29 cellular contexts compared by ENCODE assay signal in the genomic region with DNA sequence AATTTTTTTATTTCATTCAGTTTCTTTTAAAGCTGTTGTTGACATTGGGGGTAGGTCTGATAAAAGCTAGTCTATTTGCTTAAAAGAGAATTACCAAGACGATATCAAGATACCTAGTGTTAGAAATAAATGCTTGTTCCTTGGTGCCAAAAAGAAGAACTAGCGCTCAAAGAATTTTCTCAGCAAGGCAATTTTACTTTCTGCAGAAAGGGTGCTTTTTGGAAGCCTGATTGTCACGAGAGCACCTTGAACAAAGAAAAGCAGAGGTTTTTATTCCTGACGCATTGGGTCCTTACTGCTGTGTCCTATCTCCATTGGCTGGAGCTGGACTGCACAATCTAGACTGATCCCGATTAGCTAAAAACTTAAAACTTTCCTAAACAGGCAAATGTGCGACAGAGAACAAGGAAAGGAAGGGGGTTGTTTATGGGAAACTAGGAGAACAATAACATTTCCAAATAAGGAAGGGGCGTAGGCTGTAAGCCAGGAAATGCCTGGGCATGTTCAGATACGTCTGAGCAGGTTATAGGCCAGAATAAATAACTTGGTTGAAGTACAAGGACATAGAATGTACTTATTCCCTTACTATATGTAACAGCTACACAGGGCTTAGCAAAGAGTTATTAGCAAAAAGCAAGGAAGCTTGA. TPM values are rescaled to one million over a fixed set of nuclear protein-coding genes. Genes with fewer than 3 reads are reported as not detected.
"Had no signal": no experiment of that assay in that cellular context is flagged by ENCODE, and none has a peak within 500 bp of the region (broad histone marks: within the 10 kb centered on the region; RNA-seq: fewer than 3 reads in every experiment).

No MANE protein-coding gene starts in this region.

- H3K9me3 ChIP-seq: pancreas, thyroid gland had no signal

- H3K36me3 ChIP-seq: cardiac muscle cell, left lung, pancreas, thyroid gland, upper lobe of right lung had no signal

- H3K27me3 Mint-ChIP-seq: activated B cell treated with CpG ODN at 0.5 μM for 24 hours; activated CD4-positive, alpha-beta T cell treated with anti-CD3 and anti-CD28 coated beads for 36 hours; activated naive CD8-positive, alpha-beta T cell treated with anti-CD3 and anti-CD28 coated beads, Interleukin-2, amount 10 ng/mL, durations not matched to agents 7 days and 5 days had no signal

- H3K27me3 ChIP-seq: cardiac muscle cell, left lung, pancreas, thyroid gland, upper lobe of right lung had no signal

- DNase-seq: activated B cell treated with CpG ODN at 0.5 μM for 24 hours; activated CD4-positive, alpha-beta T cell treated with anti-CD3 and anti-CD28 coated beads for 36 hours; activated CD4-positive, alpha-beta T cell treated with anti-CD3 and anti-CD28 coated beads, Interleukin-2, amount 50 U/mL, for 4 hours; activated CD8-positive, alpha-beta memory T cell treated with anti-CD3 and anti-CD28 coated beads for 24 hours; activated CD8-positive, alpha-beta memory T cell treated with anti-CD3 and anti-CD28 coated beads, Interleukin-2, amount 50 U/mL, for 4 hours; activated effector memory CD4-positive, alpha-beta T cell treated with Interleukin-2 at 50 U/mL for 16 hours; activated naive CD4-positive, alpha-beta T cell treated with anti-CD3 and anti-CD28 coated beads for 36 hours; activated naive CD8-positive, alpha-beta T cell treated with anti-CD3 and anti-CD28 coated beads, Interleukin-2, amount 10 ng/mL, durations not matched to agents 7 days and 5 days; activated T-cell treated with anti-CD3 and anti-CD28 coated beads, Interleukin-2, amount 50 U/mL, for 48 hours; amniotic stem cell; foreskin melanocyte; glutamatergic neuron; hippocampal formation; kidney glomerular epithelial cell; left lung; midbrain; natural killer cell; pancreas; right cardiac atrium; stimulated activated CD4-positive, alpha-beta T cell treated with anti-CD3 and anti-CD28 coated beads, Interleukin-1b, Interleukin-23, amount 100 ng/mL, for 48 hours; substantia nigra; T1000; thyroid gland; upper lobe of right lung had no signal

- H3K27ac Mint-ChIP-seq: activated B cell treated with CpG ODN at 0.5 μM for 24 hours; activated CD4-positive, alpha-beta T cell treated with anti-CD3 and anti-CD28 coated beads for 36 hours; activated naive CD4-positive, alpha-beta T cell treated with anti-CD3 and anti-CD28 coated beads for 36 hours; activated naive CD8-positive, alpha-beta T cell treated with anti-CD3 and anti-CD28 coated beads, Interleukin-2, amount 10 ng/mL, durations not matched to agents 7 days and 5 days; natural killer cell; stimulated activated naive CD8-positive, alpha-beta T cell treated with anti-CD3 and anti-CD28 coated beads, Interleukin-15, Interleukin-2, amounts not matched to agents 100 ng/mL and 50 ng/mL, for 24 hours; T-helper 1 cell treated with Interleukin-12 subunit alpha and Interleukin-12 subunit beta and Interleukin-4 antibody, amounts not matched to agents 30 μg/mL and 1 μg/mL, for 36 hours had no signal

- ATAC-seq: activated CD4-positive, alpha-beta T cell treated with anti-CD3 and anti-CD28 coated beads for 36 hours; left lung; natural killer cell; pancreas; right cardiac atrium; upper lobe of right lung had no signal

- H3K4me1 Mint-ChIP-seq: activated B cell treated with CpG ODN at 0.5 μM for 24 hours; activated CD4-positive, alpha-beta T cell treated with anti-CD3 and anti-CD28 coated beads for 36 hours; activated naive CD8-positive, alpha-beta T cell treated with anti-CD3 and anti-CD28 coated beads, Interleukin-2, amount 10 ng/mL, durations not matched to agents 7 days and 5 days; natural killer cell had no signal

- H3K4me1 ChIP-seq: left lung, pancreas, thyroid gland, upper lobe of right lung had no signal

- H3K27ac ChIP-seq: cardiac muscle cell, left lung, pancreas, thyroid gland, upper lobe of right lung had no signal

- H3K4me3 ChIP-seq: cardiac muscle cell, left lung, pancreas, thyroid gland, upper lobe of right lung had no signal

- H3K4me3 Mint-ChIP-seq: activated B cell treated with CpG ODN at 0.5 μM for 24 hours; activated CD4-positive, alpha-beta T cell treated with anti-CD3 and anti-CD28 coated beads for 36 hours; activated naive CD4-positive, alpha-beta T cell treated with anti-CD3 and anti-CD28 coated beads for 36 hours; activated naive CD8-positive, alpha-beta T cell treated with anti-CD3 and anti-CD28 coated beads, Interleukin-2, amount 10 ng/mL, durations not matched to agents 7 days and 5 days; natural killer cell; stimulated activated naive CD8-positive, alpha-beta T cell treated with anti-CD3 and anti-CD28 coated beads, Interleukin-15, Interleukin-2, amounts not matched to agents 100 ng/mL and 50 ng/mL, for 24 hours; T-helper 1 cell treated with Interleukin-12 subunit alpha and Interleukin-12 subunit beta and Interleukin-4 antibody, amounts not matched to agents 30 μg/mL and 1 μg/mL, for 36 hours had no signal

RNA-seq across cellular contexts. Expression of gene STPG2, which starts 50.3 kb away (rescaled TPM):
- total RNA-seq: activated naive CD4-positive, alpha-beta T cell treated with anti-CD3 and anti-CD28 coated beads for 36 hours; activated naive CD8-positive, alpha-beta T cell treated with anti-CD3 and anti-CD28 coated beads, Interleukin-2, amount 10 ng/mL, durations not matched to agents 7 days and 5 days; epithelial cell of proximal tubule had no signal
- polyA plus RNA-seq: fibroblast of lung, right cardiac atrium had no signal
